In the genomic region with DNA sequence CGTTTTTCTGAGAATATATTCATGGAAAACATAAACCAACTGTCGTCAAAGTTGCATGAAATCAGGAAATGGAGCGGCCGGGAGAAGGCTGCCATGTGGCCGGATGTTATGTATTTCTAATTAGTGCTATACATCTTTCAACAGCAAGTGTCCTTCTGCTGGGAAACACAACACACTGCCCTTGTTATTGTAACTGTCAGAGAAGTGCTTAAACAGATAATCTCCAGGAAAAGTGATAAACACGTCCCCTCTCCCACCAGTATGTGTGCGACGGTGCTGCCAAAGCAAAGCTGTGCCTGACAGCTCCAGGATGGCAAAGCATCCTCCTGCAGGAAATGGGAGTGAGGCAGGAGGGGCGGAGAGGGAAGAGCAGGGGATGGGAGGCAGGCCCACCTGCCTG, we compare ENCODE assay signal across 10 cellular contexts.
DNase-seq lines count a peak whose midpoint lies in the region; ATAC-seq and TF ChIP-seq lines count a peak whose summit lies in the region.
"Had no signal": no experiment of that assay in that cellular context is flagged by ENCODE, and none has a peak within 500 bp of the region (broad histone marks: within the 10 kb centered on the region; RNA-seq: fewer than 3 reads in every experiment).

No MANE protein-coding gene starts in this region.

- H3K4me3 Mint-ChIP-seq in CD8-positive, alpha-beta T cell: no peak overlapping the region

- CTCF ChIA-PET in CD8-positive, alpha-beta T cell (lab: Charles Lee): interaction anchor here (1.5 to 4.9 kb wide), 2 partner anchors 53 to 137 kb away, joined by 3 to 17 read pairs; a partner anchor contains a TSS

- H3K27ac ChIP-seq in CD8-positive, alpha-beta T cell (ENCODE audit: low read depth, low read length): no peak overlapping the region
- H3K27ac ChIP-seq in SJCRH30: peak overlapping the region; percentile 57
- peak overlapping the region; percentile 87 for H3K27ac ChIP-seq in epithelial cell of prostate
- peak overlapping the region; percentile 58 for H3K27ac ChIP-seq in psoas muscle

- POLR2A ChIA-PET in CD8-positive, alpha-beta T cell (lab: Charles Lee): interaction anchor here (1.0 kb wide), 1 partner anchor 26 kb away, joined by 3 read pairs; no protein-coding TSS in a partner anchor

- ATAC-seq in CD8-positive, alpha-beta T cell: no peak
- ATAC-seq in psoas muscle (no peak), GM21423 (IDR thresholded peaks at IDR 0.05; ENCODE audit: unreplicated experiment) (no peak)

- no peaks in the 10 kb centered on the region for H3K36me3 ChIP-seq in CD8-positive, alpha-beta T cell (ENCODE audit: insufficient read depth, low read length)
- H3K36me3 ChIP-seq in SJCRH30 (peaks cover 2% of the 10 kb centered on the region; the same call in 1 of the 2 replicates), psoas muscle (ENCODE audit: insufficient read depth in 1 of 2, low read depth in 1 of 2) (no peaks in the 10 kb centered on the region)

- no peaks in the 10 kb centered on the region for H3K9me3 Mint-ChIP-seq in CD8-positive, alpha-beta T cell
- H3K9me3 Mint-ChIP-seq: activated T-helper 2 cell treated with anti-CD3 and anti-CD28 coated beads, Interferon-gamma antibody, Interleukin-2, Interleukin-4, amounts not matched to agents 10 μg/mL and 5 μg/mL and 100 μg/mL, durations not matched to agents 14 hours and 24 hours and 36 hours had no signal

- H3K36me3 Mint-ChIP-seq in CD8-positive, alpha-beta T cell: peaks cover 48% of the 10 kb centered on the region

- no peak for DNase-seq in CD8-positive, alpha-beta T cell
- no peak for DNase-seq in SJCRH30
- no peak for DNase-seq in epithelial cell of prostate (ENCODE audit: low read depth, low spot score)
- DNase-seq in psoas muscle: no peak
- no peak for DNase-seq in foreskin melanocyte
- no peak for DNase-seq in cerebellum (ENCODE audit: low spot score)
- no peak for DNase-seq in SW 1271 (lab: John Stamatoyannopoulos, UW)
- DNase-seq: NCI-H1417 treated with DMSO at 0.1 percent for 48 hours had no signal

- H3K4me3 ChIP-seq in CD8-positive, alpha-beta T cell (ENCODE audit: low read depth, low read length): no peak overlapping the region
- H3K4me3 ChIP-seq in SJCRH30 (no peak overlapping the region), psoas muscle (no peak overlapping the region)

- no peak for TF ChIP-seq CTCF in CD8-positive, alpha-beta T cell (IDR thresholded peaks at IDR 0.05)
- TF ChIP-seq CTCF in psoas muscle (IDR thresholded peaks at IDR 0.05): no peak

- peaks cover 48% of the 10 kb centered on the region for H3K4me1 ChIP-seq in CD8-positive, alpha-beta T cell (ENCODE audit: insufficient read depth, low read length)
- peaks cover 9% of the 10 kb centered on the region for H3K4me1 ChIP-seq in SJCRH30
- H3K4me1 ChIP-seq in psoas muscle: peaks cover 61% of the 10 kb centered on the region

- intact Hi-C loops in CD8-positive, alpha-beta T cell (cut with DNase I, micrococcal nuclease): loop anchor here (1.0 to 5.0 kb wide), 6 partner anchors 23 to 76 kb away; no protein-coding TSS in a partner anchor
- intact Hi-C loops in psoas muscle (cut with DNase I): no loop called here

- peaks cover 61% of the 10 kb centered on the region for H3K4me1 Mint-ChIP-seq in CD8-positive, alpha-beta T cell (ENCODE audit: low read depth)

- no peaks in the 10 kb centered on the region for H3K27me3 Mint-ChIP-seq in CD8-positive, alpha-beta T cell (ENCODE audit: low read depth)

- no peaks in the 10 kb centered on the region for H3K9me3 ChIP-seq in CD8-positive, alpha-beta T cell (ENCODE audit: low read length)
- H3K9me3 ChIP-seq in SJCRH30 (replicated peaks): no peaks in the 10 kb centered on the region
- no peaks in the 10 kb centered on the region for H3K9me3 ChIP-seq in psoas muscle

- H3K27ac Mint-ChIP-seq in CD8-positive, alpha-beta T cell: peak overlapping the region; percentile 13

- WGBS in psoas muscle, 3 donors: 69 to 75% (median 74%) methylated on average over 9 of the region's 9 CpGs

- no peaks in the 10 kb centered on the region for H3K27me3 ChIP-seq in CD8-positive, alpha-beta T cell (ENCODE audit: insufficient read depth, low read length)
- H3K27me3 ChIP-seq in SJCRH30: no peaks in the 10 kb centered on the region
- no peaks in the 10 kb centered on the region for H3K27me3 ChIP-seq in psoas muscle (ENCODE audit: insufficient read depth in 3 of 3, low read length in 2 of 3)

Comparison
In these comparisons a context has a peak if more than half of its experiments do, and no peak if none do; other contexts are left out.
1. intact Hi-C loops: an anchor here in CD8-positive, alpha-beta T cell (1.0 to 5.0 kb wide); none called in psoas muscle.